17 cellular contexts compared by ENCODE assay signal in the genomic region with DNA sequence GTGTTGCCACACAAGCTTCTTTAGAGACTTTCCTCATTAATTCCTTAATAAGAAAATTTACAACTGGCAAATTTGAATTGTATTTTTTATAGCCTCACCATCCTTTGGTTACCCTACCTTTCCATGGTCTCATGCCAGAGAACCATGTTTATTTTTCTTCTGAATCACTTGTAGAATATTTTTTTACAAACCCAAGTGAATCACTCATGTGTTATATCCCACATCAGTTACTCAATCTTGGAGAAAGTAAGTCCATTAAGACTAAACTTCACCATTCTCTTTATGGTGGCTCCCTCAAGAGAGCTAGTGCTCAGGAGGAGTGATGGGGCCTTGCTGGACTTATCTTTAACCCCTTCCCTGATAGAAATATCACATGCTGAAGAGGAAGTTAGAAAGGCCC.
DNase-seq lines count a peak whose midpoint lies in the region; ATAC-seq and TF ChIP-seq lines count a peak whose summit lies in the region.
"Had no signal": no experiment of that assay in that cellular context is flagged by ENCODE, and none has a peak within 500 bp of the region (broad histone marks: within the 10 kb centered on the region; RNA-seq: fewer than 3 reads in every experiment).

No MANE protein-coding gene starts in this region.

- peak; percentile 25 for DNase-seq in GM03348 (ENCODE audit: low spot score)
- DNase-seq in RWPE1 (ENCODE audit: low spot score) = peak; percentile 80
- peak; percentile 54 for DNase-seq in epithelial cell of prostate (ENCODE audit: low read depth, low spot score)
- DNase-seq in osteoblast (ENCODE audit: insufficient read length, low spot score, missing footprints) = no peak
- DNase-seq in left cardiac atrium = no peak
- DNase-seq: activated CD4-positive, alpha-beta memory T cell treated with anti-CD3 and anti-CD28 coated beads, Interleukin-2, amount 10 ng/mL, durations not matched to agents 7 days and 5 days; activated effector memory CD4-positive, alpha-beta T cell treated with Interleukin-2 at 50 U/mL for 16 hours; effector CD4-positive, alpha-beta T cell; left lung; naive thymus-derived CD4-positive, alpha-beta T cell; NCI-H2029 treated with DMSO at 0.1 percent for 48 hours; SHP77 treated with DMSO at 0.1 percent for 48 hours; stimulated activated CD4-positive, alpha-beta T cell treated with anti-CD3 and anti-CD28 coated beads, Interleukin-2, amount 100 ng/mL, for 48 hours had no signal

- no peak overlapping the region for H2AFZ ChIP-seq in osteoblast (ENCODE audit: low read length)

- H3K4me3 ChIP-seq in osteoblast (ENCODE audit: insufficient read depth, low read length) = no peak overlapping the region
- H3K4me3 ChIP-seq: left lung had no signal

- no peaks in the 10 kb centered on the region for H3K9me3 ChIP-seq in osteoblast (ENCODE audit: low read depth, low read length)
- H3K9me3 ChIP-seq: left lung had no signal

- ATAC-seq in left cardiac atrium (no peak), HG02623 (IDR thresholded peaks at IDR 0.05; ENCODE audit: unreplicated experiment) (no peak), HG03439 (IDR thresholded peaks at IDR 0.05; ENCODE audit: unreplicated experiment) (no peak), HG03280 (IDR thresholded peaks at IDR 0.05; ENCODE audit: unreplicated experiment) (no peak)
- ATAC-seq: left lung; naive thymus-derived CD4-positive, alpha-beta T cell had no signal

- H3K27ac ChIP-seq in RWPE1 (no peak overlapping the region), epithelial cell of prostate (peak overlapping the region; percentile 78), osteoblast (ENCODE audit: low read depth, low read length) (peak overlapping the region; percentile 99)
- H3K27ac ChIP-seq: HL-60, left lung had no signal

- CTCF ChIA-PET in RWPE1 (lab: Yijun Ruan, JAX) = interaction anchor here (0.6 to 1.0 kb wide), 4 partner anchors 28 to 309 kb away, joined by 3 to 5 read pairs (median 4); no protein-coding TSS in a partner anchor

- no peak overlapping the region for H3K4me2 ChIP-seq in osteoblast (ENCODE audit: insufficient read depth, low read length)

- intact Hi-C loops in left cardiac atrium (cut with DNase I) = no loop called here

- no peaks in the 10 kb centered on the region for H4K20me1 ChIP-seq in osteoblast (ENCODE audit: insufficient read depth, low read length)

- no peaks in the 10 kb centered on the region for H3K27me3 ChIP-seq in osteoblast (ENCODE audit: insufficient read depth, low read length)
- H3K27me3 ChIP-seq: left lung had no signal

- POLR2A ChIA-PET in RWPE1 (lab: Yijun Ruan, JAX; ENCODE audit: low non-redundant PET) = no interaction called here

- H3K36me3 ChIP-seq in osteoblast (ENCODE audit: insufficient read depth, low read length) = no peaks in the 10 kb centered on the region

- no peaks in the 10 kb centered on the region for H3K79me2 ChIP-seq in osteoblast (ENCODE audit: insufficient read depth, low read length)

- H3K4me1 ChIP-seq in osteoblast (ENCODE audit: insufficient read depth, low read length) = peaks cover 74% of the 10 kb centered on the region

- TF ChIP-seq CTCF in RWPE1 (conservative IDR thresholded peaks at IDR 0.05; ENCODE audit: low read depth) (no peak), osteoblast (IDR thresholded peaks at IDR 0.05; ENCODE audit: extremely low read depth, low read depth, low read length) (no peak)

Comparison
In these comparisons a context has a peak if more than half of its experiments do, and no peak if none do; other contexts are left out.
1. DNase-seq: peak in GM03348 (single experiment), RWPE1 (single experiment) and epithelial cell of prostate (single experiment); none in osteoblast (single experiment) and left cardiac atrium (single experiment).